ENCODE assay signal across 10 cellular contexts in the genomic region with DNA sequence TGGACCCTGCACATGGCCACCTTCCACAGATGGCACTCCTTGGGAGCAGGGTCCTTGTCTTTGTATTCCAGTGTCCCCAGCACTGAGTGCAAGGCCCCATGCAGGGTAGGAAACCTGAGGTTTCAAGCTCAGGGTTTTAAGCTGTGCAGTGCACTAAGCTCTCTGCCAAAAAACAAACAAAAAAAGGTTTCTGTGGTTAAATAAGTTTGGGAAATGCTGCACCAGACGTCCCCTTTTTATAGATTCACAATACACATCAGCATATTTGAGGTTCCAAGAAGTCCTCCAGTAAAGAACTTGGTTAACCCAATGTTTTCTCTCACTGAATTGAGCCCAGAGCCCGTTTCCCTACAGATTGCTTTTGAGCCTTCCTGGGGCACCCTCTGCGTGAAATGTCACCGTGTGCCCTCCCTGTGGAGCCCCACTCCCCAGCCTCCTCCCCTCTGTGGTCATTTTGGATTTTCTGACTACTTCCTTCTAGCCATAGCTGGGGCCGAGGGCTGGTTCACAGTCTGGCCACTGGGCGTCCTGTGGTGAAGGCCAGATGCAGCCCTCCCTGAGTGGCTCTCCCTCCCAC. TPM values are rescaled to one million over a fixed set of nuclear protein-coding genes. Genes with fewer than 3 reads are reported as not detected.
A peak's percentile ranks its signal among the peaks of the same experiment; 100 is the strongest.
DNase-seq lines count a peak whose midpoint lies in the region; ATAC-seq and TF ChIP-seq lines count a peak whose summit lies in the region.
"Had no signal": no experiment of that assay in that cellular context is flagged by ENCODE, and none has a peak within 500 bp of the region (broad histone marks: within the 10 kb centered on the region; RNA-seq: fewer than 3 reads in every experiment).

No MANE protein-coding gene starts in this region.

- H3K9me3 Mint-ChIP-seq in nephron progenitor cell, result no peaks in the 10 kb centered on the region

- H3K4me1 Mint-ChIP-seq in nephron progenitor cell, result peaks cover 6% of the 10 kb centered on the region

- peak overlapping the region; percentile 94 for H3K27ac Mint-ChIP-seq in nephron progenitor cell

- peaks cover 12% of the 10 kb centered on the region for H3K4me1 ChIP-seq in foreskin keratinocyte

- TF ChIP-seq CTCF in choroid plexus epithelial cell (conservative IDR thresholded peaks at IDR 0.05; ENCODE audit: low read depth, low read length) (peak; percentile 31), nephron progenitor cell (IDR thresholded peaks at IDR 0.05) (no peak), foreskin keratinocyte (conservative IDR thresholded peaks at IDR 0.05) (no peak)

- H3K27me3 Mint-ChIP-seq in nephron progenitor cell (ENCODE audit: low read depth, poor library complexity), result peaks cover 6% of the 10 kb centered on the region

- peaks cover 21% of the 10 kb centered on the region for H3K36me3 Mint-ChIP-seq in nephron progenitor cell (ENCODE audit: low read depth)

- DNase-seq in Ammon's horn (ENCODE audit: low spot score) (peak; percentile 69), MV-4-11 (lab: John Stamatoyannopoulos, UW) (peak; percentile 78), choroid plexus epithelial cell (ENCODE audit: low read depth) (peak; percentile 66), nephron progenitor cell (no peak), germinal center (ENCODE audit: low spot score) (no peak), foreskin keratinocyte (no peak), SHP77 treated with DMSO at 0.1 percent for 48 hours (lab: John Stamatoyannopoulos, UW) (no peak)
- DNase-seq: activated T-cell treated with anti-CD3 and anti-CD28 coated beads, Interleukin-2, amount 50 U/mL, for 1 hour; NCI-H345 had no signal

- no peak overlapping the region for H3K4me3 Mint-ChIP-seq in nephron progenitor cell

- H3K4me3 ChIP-seq in choroid plexus epithelial cell (ENCODE audit: low read depth, low read length), result no peak overlapping the region

- H3K27me3 ChIP-seq in foreskin keratinocyte, result no peaks in the 10 kb centered on the region

- ATAC-seq in foreskin keratinocyte, result no peak
- no peak for ATAC-seq in HG03457 (IDR thresholded peaks at IDR 0.05; ENCODE audit: unreplicated experiment)

- no peak overlapping the region for H3K27ac ChIP-seq in foreskin keratinocyte

RNA-seq across cellular contexts. Expression of a gene that starts 17.1 kb away (rescaled TPM):
- 39.2 and 44.1 TPM in 2 replicates for total RNA-seq in foreskin keratinocyte
- 26.3 and 30.0 TPM in 2 replicates for polyA plus RNA-seq in foreskin keratinocyte

RNA-seq across cellular contexts. Expression of a gene that starts 17.2 kb away (rescaled TPM):
- total RNA-seq in foreskin keratinocyte, result 0.03 and 0.07 TPM in 2 replicates
- 0.01 and 0.02 TPM in 2 replicates for polyA plus RNA-seq in foreskin keratinocyte

RNA-seq across cellular contexts. Expression of a gene that starts 28.1 kb away (rescaled TPM):
- total RNA-seq in foreskin keratinocyte, result 55.1 and 57.0 TPM in 2 replicates
- polyA plus RNA-seq in foreskin keratinocyte, result 19.8 and 23.4 TPM in 2 replicates

Comparison
In these comparisons a context has a peak if more than half of its experiments do, and no peak if none do; other contexts are left out.
1. DNase-seq: peak in Ammon's horn (single experiment), MV-4-11 (single experiment) and choroid plexus epithelial cell (single experiment); none in nephron progenitor cell (single experiment), germinal center (single experiment), foreskin keratinocyte (0 of 2) and SHP77 treated with DMSO at 0.1 percent for 48 hours (single experiment).